Comparison of ENCODE assay signal across 8 cellular contexts in the genomic region with DNA sequence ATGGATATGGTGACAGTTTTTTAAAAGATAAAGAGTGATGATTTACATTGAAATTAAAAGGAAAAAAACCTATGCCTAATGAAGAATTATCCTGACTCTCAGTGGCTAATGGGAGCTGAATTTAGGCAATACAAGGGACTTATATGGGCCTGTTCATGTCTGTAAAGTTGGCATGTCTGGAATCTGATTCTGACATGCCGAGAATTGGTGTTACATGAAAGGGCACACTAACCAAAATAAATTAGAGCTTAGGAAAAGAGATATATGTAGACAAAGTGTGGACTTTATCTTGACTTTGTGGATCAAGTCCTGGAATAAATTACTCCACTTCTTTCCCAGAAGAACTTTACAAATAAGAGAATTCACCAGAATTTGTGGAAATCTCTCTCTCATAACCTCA. TPM values are rescaled to one million over a fixed set of nuclear protein-coding genes. Genes with fewer than 3 reads are reported as not detected.
DNase-seq lines count a peak whose midpoint lies in the region; ATAC-seq and TF ChIP-seq lines count a peak whose summit lies in the region.

No MANE protein-coding gene starts in this region.

- peaks cover 0 to 20% (median 0%) of the 10 kb centered on the region in 3 donors for H3K36me3 Mint-ChIP-seq in naive thymus-derived CD8-positive, alpha-beta T cell

- peak; percentile 38 for DNase-seq in AG10803 (ENCODE audit: low read depth)
- DNase-seq in LNCaP clone FGC (ENCODE audit: low read depth), result no peak
- peak; percentile 13 for DNase-seq in dermis blood vessel endothelial cell
- no peak for DNase-seq in naive thymus-derived CD8-positive, alpha-beta T cell
- DNase-seq in hippocampal formation (lab: John Stamatoyannopoulos, UW), result no peak
- DNase-seq in stimulated activated CD4-positive, alpha-beta T cell treated with anti-CD3 and anti-CD28 coated beads, Interleukin-12 subunit alpha, Interleukin-12 subunit beta, amount 100 ng/mL, for 4 hours, result no peak

- peak overlapping the region; percentile 97 for H3K4me3 ChIP-seq in AG10803 (ENCODE audit: low read length)
- peak overlapping the region; percentile 82 for H3K4me3 ChIP-seq in LNCaP clone FGC (ENCODE audit: low read depth, low read length)

- peaks cover 27 to 71% (median 68%) of the 10 kb centered on the region in 4 donors for H3K4me1 Mint-ChIP-seq in naive thymus-derived CD8-positive, alpha-beta T cell

- peak overlapping the region; percentile 96 to 99 (median 98) for H3K4me3 Mint-ChIP-seq in naive thymus-derived CD8-positive, alpha-beta T cell

- ATAC-seq in naive thymus-derived CD8-positive, alpha-beta T cell, result no peak
- ATAC-seq in HG03457 (IDR thresholded peaks at IDR 0.05; ENCODE audit: unreplicated experiment), result no peak
- no peak for ATAC-seq in HG03571 (IDR thresholded peaks at IDR 0.05; ENCODE audit: unreplicated experiment)

- TF ChIP-seq CTCF in AG10803 (conservative IDR thresholded peaks at IDR 0.05; ENCODE audit: low read length), result no peak
- no peak for TF ChIP-seq CTCF in LNCaP clone FGC (IDR thresholded peaks at IDR 0.05; ENCODE audit: control insufficient read depth, extremely low read depth, insufficient read depth)

- no peaks in the 10 kb centered on the region for H3K9me3 Mint-ChIP-seq in naive thymus-derived CD8-positive, alpha-beta T cell

- peak overlapping the region; percentile 93 to 99 (median 99) for H3K27ac Mint-ChIP-seq in naive thymus-derived CD8-positive, alpha-beta T cell

- H3K27me3 Mint-ChIP-seq in naive thymus-derived CD8-positive, alpha-beta T cell, result no peaks in the 10 kb centered on the region

- POLR2A ChIA-PET in naive thymus-derived CD8-positive, alpha-beta T cell (lab: Charles Lee), result interaction anchor here (0.7 to 6.2 kb wide), 10 partner anchors 12 to 171 kb away, joined by 4 to 204 read pairs (median 14); partner anchors contain the start of genes HCFC2, HSP90B1 and NFYB

RNA-seq across cellular contexts. Expression of gene TDG, which starts 1.1 kb away (rescaled TPM):
- total RNA-seq in dermis blood vessel endothelial cell, result 30.5 and 30.8 TPM in 2 replicates
- 10 to 100 TPM; 35.3 to 38.5 TPM for total RNA-seq in naive thymus-derived CD8-positive, alpha-beta T cell
- polyA plus RNA-seq in naive thymus-derived CD8-positive, alpha-beta T cell, result 10 to 100 TPM; 19.0 to 21.4 (median 20.0) TPM

RNA-seq across cellular contexts. Expression of gene HSP90B1, which starts 36.5 kb away (rescaled TPM):
- total RNA-seq in dermis blood vessel endothelial cell, result 932 and 1,739 TPM in 2 replicates
- total RNA-seq in naive thymus-derived CD8-positive, alpha-beta T cell, result 100 to 1,000 TPM; 279 to 297 TPM
- 100 to 1,000 TPM; 174 to 223 (median 206) TPM for polyA plus RNA-seq in naive thymus-derived CD8-positive, alpha-beta T cell

Comparison
In these comparisons a context has a peak if more than half of its experiments do, and no peak if none do; other contexts are left out.
1. DNase-seq: peak in AG10803 (single experiment) and dermis blood vessel endothelial cell (single experiment); none in LNCaP clone FGC (single experiment), naive thymus-derived CD8-positive, alpha-beta T cell (0 of 10), hippocampal formation (0 of 2) and stimulated activated CD4-positive, alpha-beta T cell treated with anti-CD3 and anti-CD28 coated beads, Interleukin-12 subunit alpha, Interleukin-12 subunit beta, amount 100 ng/mL, for 4 hours (single experiment).